ENCODE assay signal across 1 cellular context in genomic region chr1:93324486-93325464, GRCh38.
TF ChIP-seq lines count a peak whose summit lies in the region.

No MANE protein-coding gene starts in this region.

TF ChIP-seq in A549, 52 proteins besides CTCF, POLR2A, EP300 and RAD21 (continued from another document):
- TF ChIP-seq BHLHE40 (IDR thresholded peaks at IDR 0.05; ENCODE audit: low read depth, low read length) (no peak), ZNF302 (CRISPR knock-in tag; IDR thresholded peaks at IDR 0.05) (no peak), JUN (IDR thresholded peaks at IDR 0.05) (no peak), HEYL (CRISPR knock-in tag; IDR thresholded peaks at IDR 0.05) (no peak), CBX8 (IDR thresholded peaks at IDR 0.05) (no peak), ZC3H11A (IDR thresholded peaks at IDR 0.05) (no peak), KDM1A (IDR thresholded peaks at IDR 0.05; ENCODE audit: low read depth) (no peak), NFE2L2 (conservative IDR thresholded peaks at IDR 0.05; ENCODE audit: low read length) (no peak), JUNB (IDR thresholded peaks at IDR 0.05) (peak; percentile 45; the same call in 1 of the 2 replicates), BCL3 (IDR thresholded peaks at IDR 0.05) (no peak), HOXB5 (CRISPR knock-in tag; IDR thresholded peaks at IDR 0.05) (no peak), TFCP2L1 (CRISPR knock-in tag; IDR thresholded peaks at IDR 0.05) (no peak), EHF (CRISPR knock-in tag; IDR thresholded peaks at IDR 0.05) (no peak), SREBF2 (IDR thresholded peaks at IDR 0.05) (no peak)
- TF ChIP-seq, protein P1, sequence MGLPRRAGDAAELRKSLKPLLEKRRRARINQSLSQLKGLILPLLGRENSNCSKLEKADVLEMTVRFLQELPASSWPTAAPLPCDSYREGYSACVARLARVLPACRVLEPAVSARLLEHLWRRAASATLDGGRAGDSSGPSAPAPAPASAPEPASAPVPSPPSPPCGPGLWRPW (IDR thresholded peaks at IDR 0.05), result no peak
- TF ChIP-seq, protein P2, sequence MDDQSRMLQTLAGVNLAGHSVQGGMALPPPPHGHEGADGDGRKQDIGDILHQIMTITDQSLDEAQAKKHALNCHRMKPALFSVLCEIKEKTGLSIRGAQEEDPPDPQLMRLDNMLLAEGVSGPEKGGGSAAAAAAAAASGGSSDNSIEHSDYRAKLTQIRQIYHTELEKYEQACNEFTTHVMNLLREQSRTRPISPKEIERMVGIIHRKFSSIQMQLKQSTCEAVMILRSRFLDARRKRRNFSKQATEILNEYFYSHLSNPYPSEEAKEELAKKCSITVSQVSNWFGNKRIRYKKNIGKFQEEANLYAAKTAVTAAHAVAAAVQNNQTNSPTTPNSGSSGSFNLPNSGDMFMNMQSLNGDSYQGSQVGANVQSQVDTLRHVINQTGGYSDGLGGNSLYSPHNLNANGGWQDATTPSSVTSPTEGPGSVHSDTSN (IDR thresholded peaks at IDR 0.05), result no peak
TF ChIP-seq in A549: peak in this region for 4.
